Comparison of ENCODE assay signal across 13 cellular contexts in the genomic region with DNA sequence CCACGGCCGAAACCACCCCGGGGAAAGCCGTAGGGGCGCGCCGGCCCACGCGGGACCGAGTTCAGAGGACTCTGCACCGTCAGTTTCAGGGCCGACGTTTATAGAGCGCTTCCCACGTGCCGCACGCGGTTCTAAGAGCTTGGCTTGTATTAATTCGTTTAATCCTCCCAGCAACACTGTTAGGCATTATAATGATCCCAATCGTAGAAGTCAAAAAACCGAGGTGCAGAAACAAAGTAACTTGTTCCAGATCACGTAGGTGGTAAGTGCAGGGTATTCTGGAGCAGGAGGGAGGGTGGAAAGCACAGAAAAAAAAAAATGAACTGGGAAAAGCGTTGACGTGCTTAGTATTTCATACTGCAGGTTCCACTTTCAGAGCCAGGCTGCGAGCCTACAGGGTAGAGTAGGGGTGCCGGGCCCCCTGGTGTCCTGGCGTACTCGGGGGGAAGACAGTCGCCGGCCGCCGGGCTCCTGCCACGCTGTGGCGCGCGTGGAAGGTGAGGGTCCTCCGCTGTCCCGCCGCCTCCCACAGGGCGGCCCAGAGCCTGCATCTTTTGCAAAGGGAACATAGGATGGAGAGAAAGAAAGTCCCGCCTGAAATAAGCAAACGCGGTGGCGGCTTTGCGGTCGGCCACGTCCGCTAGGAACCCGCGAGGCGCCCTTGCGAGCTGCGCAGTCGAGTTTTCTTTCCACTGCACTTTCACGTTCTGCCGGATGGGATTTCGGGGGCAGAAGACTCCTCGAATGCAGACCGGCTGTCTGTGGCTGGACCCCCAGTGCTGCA. TPM values are rescaled to one million over a fixed set of nuclear protein-coding genes. Genes with fewer than 3 reads are reported as not detected.
DNase-seq lines count a peak whose midpoint lies in the region; ATAC-seq and TF ChIP-seq lines count a peak whose summit lies in the region.
"Had no signal": no experiment of that assay in that cellular context is flagged by ENCODE, and none has a peak within 500 bp of the region (broad histone marks: within the 10 kb centered on the region; RNA-seq: fewer than 3 reads in every experiment).

No MANE protein-coding gene starts in this region.

- in situ Hi-C loops in transverse colon (cut with MboI; ENCODE audit: low pct_ligation_motif_present in 1 of 4, low pct_unique_long_range_greater_than_20kb in 1 of 4, low sequenced_read_pairs in 3 of 4): loop anchor here in 1 of 4 donors (25.0 kb wide), 2 partner anchors 467 to 667 kb away; no protein-coding TSS in a partner anchor

- TF ChIP-seq EP300 in sigmoid colon (IDR thresholded peaks at IDR 0.05): no peak
- no peak for TF ChIP-seq EP300 in transverse colon (IDR thresholded peaks at IDR 0.05; ENCODE audit: low read depth)

- H3K27me3 ChIP-seq in endodermal cell (ENCODE audit: control insufficient read depth, insufficient read depth, low read length, poor library complexity, severe bottlenecking) (peaks cover 100% of the 10 kb centered on the region), sigmoid colon (peaks cover 37 to 99% (median 71%) of the 10 kb centered on the region in 3 donors), transverse colon (peaks cover 100% of the 10 kb centered on the region)

- peak overlapping the region; percentile 34 for H3K27ac Mint-ChIP-seq in activated CD4-positive, alpha-beta T cell treated with anti-CD3 and anti-CD28 coated beads, Interleukin-2, amount 10 ng/mL, durations not matched to agents 24 days and 14 days
- peak overlapping the region; percentile 50 for H3K27ac Mint-ChIP-seq in T-helper 2 cell treated with Interferon-gamma antibody and Interleukin-4, amounts not matched to agents 5 μg/mL and 100 μg/mL, for 36 hours
- no peak overlapping the region for H3K27ac Mint-ChIP-seq in endodermal cell

- peak; percentile 75 for DNase-seq in activated CD4-positive, alpha-beta T cell treated with anti-CD3 and anti-CD28 coated beads, Interleukin-2, amount 10 ng/mL, durations not matched to agents 24 days and 14 days
- no peak for DNase-seq in activated CD4-positive, alpha-beta T cell treated with anti-CD3 and anti-CD28 coated beads for 1 hour
- no peak for DNase-seq in T-helper 2 cell treated with Interferon-gamma antibody and Interleukin-4, amounts not matched to agents 5 μg/mL and 100 μg/mL, for 36 hours (ENCODE audit: low spot score)
- DNase-seq in endodermal cell (no peak), sigmoid colon (no peak), NCI-H2081 (lab: John Stamatoyannopoulos, UW) (no peak), transverse colon (no peak)
- DNase-seq: activated CD4-positive, alpha-beta T cell treated with anti-CD3 and anti-CD28 coated beads, Interleukin-2, amount 50 U/mL, for 4 hours; MV-4-11; NCI-H69 had no signal

- 1 to 2% methylated on average over 42 to 59 of the region's 59 CpGs for WGBS in endodermal cell (ENCODE audit: insufficient coverage in 1 of 2, insufficient read length in 1 of 2), 2 experiments
- WGBS in sigmoid colon, 2 donors: 17 to 18% methylated on average over 59 of the region's 59 CpGs
- WGBS in transverse colon (ENCODE audit: low coverage in 1 of 2), 2 donors: 7 to 24% methylated on average over 11 to 56 of the region's 59 CpGs

- TF ChIP-seq CTCF in endodermal cell (conservative IDR thresholded peaks at IDR 0.05) (no peak), sigmoid colon (IDR thresholded peaks at IDR 0.05) (no peak), transverse colon (IDR thresholded peaks at IDR 0.05) (no peak)

- no peak overlapping the region for H3K9ac ChIP-seq in endodermal cell (ENCODE audit: extremely low read depth, low read length, poor library complexity, severe bottlenecking)

- H3K36me3 ChIP-seq in endodermal cell (ENCODE audit: control insufficient read depth, insufficient read depth, low read length): no peaks in the 10 kb centered on the region
- H3K36me3 ChIP-seq in sigmoid colon: no peaks in the 10 kb centered on the region
- no peaks in the 10 kb centered on the region for H3K36me3 ChIP-seq in transverse colon

- H3K9me3 ChIP-seq in endodermal cell (ENCODE audit: control insufficient read depth, low read length): no peaks in the 10 kb centered on the region
- no peaks in the 10 kb centered on the region for H3K9me3 ChIP-seq in sigmoid colon
- H3K9me3 ChIP-seq in transverse colon: no peaks in the 10 kb centered on the region

- H3K4me1 ChIP-seq in endodermal cell (ENCODE audit: control insufficient read depth, insufficient read depth, low read length) (no peaks in the 10 kb centered on the region), sigmoid colon (peaks cover 0 to 53% (median 51%) of the 10 kb centered on the region in 4 donors), transverse colon (peaks cover 5 to 48% (median 32%) of the 10 kb centered on the region in 4 donors)

- TF ChIP-seq POLR2A in sigmoid colon (IDR thresholded peaks at IDR 0.05) (no peak), transverse colon (IDR thresholded peaks at IDR 0.05) (no peak)

- H3K4me1 Mint-ChIP-seq in activated CD4-positive, alpha-beta T cell treated with anti-CD3 and anti-CD28 coated beads, Interleukin-2, amount 10 ng/mL, durations not matched to agents 24 days and 14 days: peaks cover 14% of the 10 kb centered on the region
- peaks cover 16% of the 10 kb centered on the region for H3K4me1 Mint-ChIP-seq in T-helper 2 cell treated with Interferon-gamma antibody and Interleukin-4, amounts not matched to agents 5 μg/mL and 100 μg/mL, for 36 hours (ENCODE audit: low read depth)
- peaks cover 2% of the 10 kb centered on the region for H3K4me1 Mint-ChIP-seq in endodermal cell

- intact Hi-C loops in activated CD4-positive, alpha-beta T cell treated with anti-CD3 and anti-CD28 coated beads, Interleukin-2, amount 10 ng/mL, durations not matched to agents 24 days and 14 days (cut with micrococcal nuclease): no loop called here
- intact Hi-C loops in sigmoid colon (cut with DNase I): no loop called here
- intact Hi-C loops in transverse colon (cut with DNase I; ENCODE audit: low total_unique reads): no loop called here

- H3K27ac ChIP-seq in endodermal cell (ENCODE audit: low read depth, low read length): no peak overlapping the region
- peak overlapping the region in 3 of 4 donors; percentile 38 to 96 (median 41) for H3K27ac ChIP-seq in sigmoid colon
- H3K27ac ChIP-seq in transverse colon: no peak overlapping the region

- ATAC-seq in GM18861 (IDR thresholded peaks at IDR 0.05; ENCODE audit: unreplicated experiment): no peak
- ATAC-seq: left lobe of liver had no signal

- H3K4me3 ChIP-seq in endodermal cell (ENCODE audit: low read length): peak overlapping the region; percentile 67
- peak overlapping the region in 1 of 4 donors; percentile 21 for H3K4me3 ChIP-seq in sigmoid colon
- H3K4me3 ChIP-seq in transverse colon: peak overlapping the region in 1 of 4 donors; percentile 31

- peaks cover 66% of the 10 kb centered on the region for H3K27me3 Mint-ChIP-seq in activated CD4-positive, alpha-beta T cell treated with anti-CD3 and anti-CD28 coated beads, Interleukin-2, amount 10 ng/mL, durations not matched to agents 24 days and 14 days
- peaks cover 70% of the 10 kb centered on the region for H3K27me3 Mint-ChIP-seq in T-helper 2 cell treated with Interferon-gamma antibody and Interleukin-4, amounts not matched to agents 5 μg/mL and 100 μg/mL, for 36 hours (ENCODE audit: low read depth)
- H3K27me3 Mint-ChIP-seq in endodermal cell (ENCODE audit: insufficient read depth): peaks cover 97% of the 10 kb centered on the region

- peak overlapping the region; percentile 66 for H3K4me3 Mint-ChIP-seq in activated CD4-positive, alpha-beta T cell treated with anti-CD3 and anti-CD28 coated beads, Interleukin-2, amount 10 ng/mL, durations not matched to agents 24 days and 14 days
- peak overlapping the region; percentile 36 for H3K4me3 Mint-ChIP-seq in T-helper 2 cell treated with Interferon-gamma antibody and Interleukin-4, amounts not matched to agents 5 μg/mL and 100 μg/mL, for 36 hours
- peak overlapping the region; percentile 24 for H3K4me3 Mint-ChIP-seq in endodermal cell

- no peaks in the 10 kb centered on the region for H3K36me3 Mint-ChIP-seq in activated CD4-positive, alpha-beta T cell treated with anti-CD3 and anti-CD28 coated beads, Interleukin-2, amount 10 ng/mL, durations not matched to agents 24 days and 14 days (ENCODE audit: low read depth)
- no peaks in the 10 kb centered on the region for H3K36me3 Mint-ChIP-seq in T-helper 2 cell treated with Interferon-gamma antibody and Interleukin-4, amounts not matched to agents 5 μg/mL and 100 μg/mL, for 36 hours (ENCODE audit: low read depth)
- no peaks in the 10 kb centered on the region for H3K36me3 Mint-ChIP-seq in endodermal cell (ENCODE audit: low read depth)

- no peaks in the 10 kb centered on the region for H3K9me3 Mint-ChIP-seq in activated CD4-positive, alpha-beta T cell treated with anti-CD3 and anti-CD28 coated beads, Interleukin-2, amount 10 ng/mL, durations not matched to agents 24 days and 14 days
- no peaks in the 10 kb centered on the region for H3K9me3 Mint-ChIP-seq in T-helper 2 cell treated with Interferon-gamma antibody and Interleukin-4, amounts not matched to agents 5 μg/mL and 100 μg/mL, for 36 hours
- H3K9me3 Mint-ChIP-seq in endodermal cell: no peaks in the 10 kb centered on the region

RNA-seq across cellular contexts. Expression of gene FOXF2, which starts 10.2 kb away (rescaled TPM):
- total RNA-seq in activated CD4-positive, alpha-beta T cell treated with anti-CD3 and anti-CD28 coated beads, Interleukin-2, amount 10 ng/mL, durations not matched to agents 24 days and 14 days: not detected in 2 replicates
- total RNA-seq in endodermal cell (under 1 TPM in 1 of 2 donors, not detected in 1; 0.11 TPM), sigmoid colon (10 to 100 TPM; 18.2 to 37.8 (median 27.3) TPM), transverse colon (10 to 100 TPM in 3 of 4 donors, 1 to 10 TPM in 1; 9.0 to 45.2 (median 13.5) TPM)
- polyA plus RNA-seq in endodermal cell (2013, experiment 1 of 2): 0.43 TPM
- 0.46 TPM for polyA plus RNA-seq in endodermal cell (2013, experiment 2 of 2)
- 1 to 10 TPM; 3.5 to 6.7 (median 4.8) TPM for polyA plus RNA-seq in sigmoid colon
- total RNA-seq: left lobe of liver, pulmonary artery endothelial cell had no signal

Comparison
In these comparisons a context has a peak if more than half of its experiments do, and no peak if none do; other contexts are left out.
1. H3K27ac ChIP-seq: peak in sigmoid colon (3 of 4); none in endodermal cell (single experiment) and transverse colon (0 of 4).
2. Peak in every context shown above with its lines, with median percentiles within 50 percentile points of each other: H3K4me3 Mint-ChIP-seq.